Comparison of ENCODE assay signal across 1 cellular context in the genomic region with DNA sequence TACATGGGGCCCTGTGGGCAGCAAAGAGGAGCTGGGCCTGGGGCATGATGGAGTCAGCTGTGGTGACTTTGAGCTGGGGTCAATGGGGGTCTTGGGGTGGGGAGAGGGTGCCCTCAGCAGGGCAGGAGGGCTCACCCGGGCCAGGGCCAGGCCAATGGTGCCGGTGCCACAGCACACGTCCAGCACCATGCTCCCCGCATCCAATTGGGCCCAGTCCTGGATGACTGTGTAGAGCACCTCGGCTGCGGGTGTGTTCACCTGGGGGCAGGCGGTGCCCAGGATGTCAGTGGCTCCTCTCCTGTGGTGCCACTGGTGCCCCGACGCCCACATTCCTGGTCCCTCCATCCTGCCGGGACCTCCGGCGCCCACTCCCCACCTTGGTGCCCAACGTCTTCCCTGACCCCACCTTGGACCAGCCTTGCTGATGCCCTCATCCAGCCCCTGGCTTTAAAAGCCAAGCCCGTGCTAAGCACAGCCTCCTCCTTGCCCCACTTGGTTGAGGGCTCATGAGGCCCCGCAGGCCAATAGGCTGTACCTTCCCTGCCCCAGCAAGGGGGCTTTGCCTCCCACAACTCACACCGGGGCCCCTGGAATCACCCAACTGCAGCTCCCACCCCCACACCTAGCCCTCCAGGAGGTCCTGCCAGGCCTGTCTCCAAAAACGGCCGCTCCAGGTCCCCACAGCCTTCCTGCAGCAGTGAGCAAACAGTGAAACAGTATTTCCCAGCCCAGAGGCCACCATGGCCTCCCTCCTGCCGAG.
A peak's percentile ranks its signal among the peaks of the same experiment; 100 is the strongest.
TF ChIP-seq lines count a peak whose summit lies in the region.

No MANE protein-coding gene starts in this region.

TF ChIP-seq in HEK293, 187 proteins besides CTCF, POLR2A, EP300 and RAD21 (continued from another document):
- TF ChIP-seq, protein P1, sequence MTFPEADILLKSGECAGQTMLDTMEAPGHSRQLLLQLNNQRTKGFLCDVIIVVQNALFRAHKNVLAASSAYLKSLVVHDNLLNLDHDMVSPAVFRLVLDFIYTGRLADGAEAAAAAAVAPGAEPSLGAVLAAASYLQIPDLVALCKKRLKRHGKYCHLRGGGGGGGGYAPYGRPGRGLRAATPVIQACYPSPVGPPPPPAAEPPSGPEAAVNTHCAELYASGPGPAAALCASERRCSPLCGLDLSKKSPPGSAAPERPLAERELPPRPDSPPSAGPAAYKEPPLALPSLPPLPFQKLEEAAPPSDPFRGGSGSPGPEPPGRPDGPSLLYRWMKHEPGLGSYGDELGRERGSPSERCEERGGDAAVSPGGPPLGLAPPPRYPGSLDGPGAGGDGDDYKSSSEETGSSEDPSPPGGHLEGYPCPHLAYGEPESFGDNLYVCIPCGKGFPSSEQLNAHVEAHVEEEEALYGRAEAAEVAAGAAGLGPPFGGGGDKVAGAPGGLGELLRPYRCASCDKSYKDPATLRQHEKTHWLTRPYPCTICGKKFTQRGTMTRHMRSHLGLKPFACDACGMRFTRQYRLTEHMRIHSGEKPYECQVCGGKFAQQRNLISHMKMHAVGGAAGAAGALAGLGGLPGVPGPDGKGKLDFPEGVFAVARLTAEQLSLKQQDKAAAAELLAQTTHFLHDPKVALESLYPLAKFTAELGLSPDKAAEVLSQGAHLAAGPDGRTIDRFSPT (tag by site-specific recombination; IDR thresholded peaks at IDR 0.05): peak; percentile 58; the same call in 1 of the 2 replicates
- TF ChIP-seq ZNF133 (tag by site-specific recombination; IDR thresholded peaks at IDR 0.05): no peak
- no peak for TF ChIP-seq ZNF513 (tag by site-specific recombination; IDR thresholded peaks at IDR 0.05)
- TF ChIP-seq ZNF529 (tag by site-specific recombination; IDR thresholded peaks at IDR 0.05; ENCODE audit: insufficient replicate concordance): no peak
- no peak for TF ChIP-seq ZNF169 (tag by site-specific recombination; IDR thresholded peaks at IDR 0.05)
- peak; percentile 77 for TF ChIP-seq ZIC2 (tag by site-specific recombination; IDR thresholded peaks at IDR 0.05)
- TF ChIP-seq GLIS2 (tag by site-specific recombination; IDR thresholded peaks at IDR 0.05): peak; percentile 21; the same call in 1 of the 2 replicates
- TF ChIP-seq, protein P2, sequence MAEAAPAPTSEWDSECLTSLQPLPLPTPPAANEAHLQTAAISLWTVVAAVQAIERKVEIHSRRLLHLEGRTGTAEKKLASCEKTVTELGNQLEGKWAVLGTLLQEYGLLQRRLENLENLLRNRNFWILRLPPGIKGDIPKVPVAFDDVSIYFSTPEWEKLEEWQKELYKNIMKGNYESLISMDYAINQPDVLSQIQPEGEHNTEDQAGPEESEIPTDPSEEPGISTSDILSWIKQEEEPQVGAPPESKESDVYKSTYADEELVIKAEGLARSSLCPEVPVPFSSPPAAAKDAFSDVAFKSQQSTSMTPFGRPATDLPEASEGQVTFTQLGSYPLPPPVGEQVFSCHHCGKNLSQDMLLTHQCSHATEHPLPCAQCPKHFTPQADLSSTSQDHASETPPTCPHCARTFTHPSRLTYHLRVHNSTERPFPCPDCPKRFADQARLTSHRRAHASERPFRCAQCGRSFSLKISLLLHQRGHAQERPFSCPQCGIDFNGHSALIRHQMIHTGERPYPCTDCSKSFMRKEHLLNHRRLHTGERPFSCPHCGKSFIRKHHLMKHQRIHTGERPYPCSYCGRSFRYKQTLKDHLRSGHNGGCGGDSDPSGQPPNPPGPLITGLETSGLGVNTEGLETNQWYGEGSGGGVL (tag by site-specific recombination; IDR thresholded peaks at IDR 0.05): no peak
- no peak for TF ChIP-seq ZNF624 (tag by site-specific recombination; IDR thresholded peaks at IDR 0.05)
- no peak for TF ChIP-seq ZNF391 (tag by site-specific recombination; IDR thresholded peaks at IDR 0.05; ENCODE audit: borderline replicate concordance, low read depth)
- no peak for TF ChIP-seq ZNF416 (tag by site-specific recombination; IDR thresholded peaks at IDR 0.05)
- TF ChIP-seq SP2 (tag by site-specific recombination; IDR thresholded peaks at IDR 0.05): no peak
TF ChIP-seq in HEK293: peak in this region for 4.
